In genomic region chr7:27245124-27245797, GRCh38 we compare ENCODE assay signal across 12 cellular contexts. TPM values are rescaled to one million over a fixed set of nuclear protein-coding genes. Genes with fewer than 3 reads are reported as not detected.
A peak's percentile ranks its signal among the peaks of the same experiment; 100 is the strongest.
DNase-seq lines count a peak whose midpoint lies in the region; ATAC-seq and TF ChIP-seq lines count a peak whose summit lies in the region.
"Had no signal": no experiment of that assay in that cellular context is flagged by ENCODE, and none has a peak within 500 bp of the region (broad histone marks: within the 10 kb centered on the region; RNA-seq: fewer than 3 reads in every experiment).

No MANE protein-coding gene starts in this region.

- no peak overlapping the region for H3K9ac ChIP-seq in endodermal cell (ENCODE audit: extremely low read depth, low read length, poor library complexity, severe bottlenecking)

- H3K4me1 Mint-ChIP-seq in activated T-cell treated with anti-CD3 and anti-CD28 coated beads, Interleukin-2, amount 50 U/mL, for 72 hours (ENCODE audit: low read depth): peaks cover 14% of the 10 kb centered on the region
- H3K4me1 Mint-ChIP-seq in endodermal cell: peaks cover 48% of the 10 kb centered on the region
- H3K4me1 Mint-ChIP-seq in naive B cell: peaks cover 31 to 35% (median 33%) of the 10 kb centered on the region in 3 donors

- H3K36me3 Mint-ChIP-seq in activated T-cell treated with anti-CD3 and anti-CD28 coated beads, Interleukin-2, amount 50 U/mL, for 72 hours (ENCODE audit: insufficient read depth in 2 of 2): peaks cover 0 to 3% of the 10 kb centered on the region in 2 donors
- H3K36me3 Mint-ChIP-seq in endodermal cell (ENCODE audit: low read depth) (peaks cover 13% of the 10 kb centered on the region), naive B cell (peaks cover 0 to 4% of the 10 kb centered on the region in 2 donors)

- TF ChIP-seq POLR2A in transverse colon (IDR thresholded peaks at IDR 0.05): peak; percentile 47

- peaks cover 84% of the 10 kb centered on the region for H3K27me3 Mint-ChIP-seq in activated T-cell treated with anti-CD3 and anti-CD28 coated beads, Interleukin-2, amount 50 U/mL, for 72 hours (ENCODE audit: low read depth)
- peaks cover 99% of the 10 kb centered on the region for H3K27me3 Mint-ChIP-seq in endodermal cell (ENCODE audit: insufficient read depth)
- peaks cover 62 to 97% (median 85%) of the 10 kb centered on the region in 3 donors for H3K27me3 Mint-ChIP-seq in naive B cell

- H3K27me3 ChIP-seq in endodermal cell (ENCODE audit: control insufficient read depth, insufficient read depth, low read length, poor library complexity, severe bottlenecking) (peaks cover 100% of the 10 kb centered on the region), transverse colon (peaks cover 100% of the 10 kb centered on the region)

- H3K9me3 Mint-ChIP-seq in activated T-cell treated with anti-CD3 and anti-CD28 coated beads, Interleukin-2, amount 50 U/mL, for 72 hours: no peaks in the 10 kb centered on the region
- H3K9me3 Mint-ChIP-seq in endodermal cell (no peaks in the 10 kb centered on the region), naive B cell (peaks cover 0 to 29% (median 11%) of the 10 kb centered on the region in 7 donors)
- H3K9me3 Mint-ChIP-seq: central memory CD8-positive, alpha-beta T cell had no signal

- TF ChIP-seq CTCF in endodermal cell (conservative IDR thresholded peaks at IDR 0.05) (no peak), transverse colon (IDR thresholded peaks at IDR 0.05) (no peak)

- no peak for DNase-seq in activated T-cell treated with anti-CD3 and anti-CD28 coated beads, Interleukin-2, amount 50 U/mL, for 72 hours
- DNase-seq in activated T-cell treated with anti-CD3 and anti-CD28 coated beads, Interleukin-2, amount 50 U/mL, for 1 hour: no peak
- no peak for DNase-seq in endodermal cell
- no peak for DNase-seq in naive B cell
- no peak for DNase-seq in transverse colon
- no peak for DNase-seq in T1000 (lab: John Stamatoyannopoulos, UW)
- no peak for DNase-seq in NCI-H774 (lab: John Stamatoyannopoulos, UW)
- no peak for DNase-seq in ecto neural progenitor cell (ENCODE audit: low spot score)
- DNase-seq: activated naive CD4-positive, alpha-beta T cell treated with anti-CD3 and anti-CD28 coated beads, Interleukin-2, amount 50 U/mL, for 16 hours; esophagus squamous epithelium had no signal

- peak overlapping the region; percentile 12 to 29 for H3K4me3 Mint-ChIP-seq in activated T-cell treated with anti-CD3 and anti-CD28 coated beads, Interleukin-2, amount 50 U/mL, for 72 hours
- H3K4me3 Mint-ChIP-seq in endodermal cell (peak overlapping the region; percentile 75), naive B cell (peak overlapping the region in 6 of 8 donors; percentile 3 to 74 (median 44))
- H3K4me3 Mint-ChIP-seq: central memory CD8-positive, alpha-beta T cell had no signal

- H3K4me1 ChIP-seq in endodermal cell (ENCODE audit: control insufficient read depth, insufficient read depth, low read length) (peaks cover 5% of the 10 kb centered on the region), transverse colon (peaks cover 19 to 41% (median 37%) of the 10 kb centered on the region in 4 donors)

- no peaks in the 10 kb centered on the region for H3K36me3 ChIP-seq in endodermal cell (ENCODE audit: control insufficient read depth, insufficient read depth, low read length)
- no peaks in the 10 kb centered on the region for H3K36me3 ChIP-seq in transverse colon
- H3K36me3 ChIP-seq: esophagus squamous epithelium had no signal

- no peak for TF ChIP-seq EP300 in transverse colon (IDR thresholded peaks at IDR 0.05; ENCODE audit: low read depth)

- WGBS in endodermal cell (ENCODE audit: insufficient coverage in 1 of 2, insufficient read length in 1 of 2), 2 experiments: 23 to 27% methylated on average over 17 to 37 of the region's 37 CpGs
- WGBS in transverse colon (ENCODE audit: low coverage in 1 of 2), 2 donors: 40% methylated on average over 36 of the region's 37 CpGs; no CpG with 5 or more reads in 1 of the 2 donors

- no peak for ATAC-seq in activated T-cell treated with anti-CD3 and anti-CD28 coated beads, Interleukin-2, amount 50 U/mL, for 72 hours (replicated peaks in 1 of 2)
- no peak for ATAC-seq in naive B cell (ENCODE audit: low read depth in 2 of 2)

- no peak overlapping the region for H3K27ac Mint-ChIP-seq in activated T-cell treated with anti-CD3 and anti-CD28 coated beads, Interleukin-2, amount 50 U/mL, for 72 hours
- no peak overlapping the region for H3K27ac Mint-ChIP-seq in endodermal cell
- peak overlapping the region in 2 of 6 donors; percentile 66 to 95 for H3K27ac Mint-ChIP-seq in naive B cell

- no peak overlapping the region for H3K4me3 ChIP-seq in endodermal cell (ENCODE audit: low read length)
- H3K4me3 ChIP-seq in transverse colon: peak overlapping the region in 2 of 4 donors; percentile 17 to 39

- intact Hi-C loops in transverse colon (cut with DNase I; ENCODE audit: low total_unique reads): no loop called here

- H3K27ac ChIP-seq in endodermal cell (ENCODE audit: low read depth, low read length) (no peak overlapping the region), transverse colon (no peak overlapping the region)
- H3K27ac ChIP-seq: esophagus squamous epithelium had no signal

- in situ Hi-C loops in transverse colon (cut with MboI; ENCODE audit: low pct_ligation_motif_present in 1 of 4, low pct_unique_long_range_greater_than_20kb in 1 of 4, low sequenced_read_pairs in 3 of 4): no loop called here

- no peaks in the 10 kb centered on the region for H3K9me3 ChIP-seq in endodermal cell (ENCODE audit: control insufficient read depth, low read length)
- no peaks in the 10 kb centered on the region for H3K9me3 ChIP-seq in transverse colon
- H3K9me3 ChIP-seq: esophagus squamous epithelium had no signal

RNA-seq across cellular contexts. Expression of gene EVX1, which starts 2.7 kb away (rescaled TPM):
- under 1 TPM in 1 of 2 donors, not detected in 1; 0.07 TPM for total RNA-seq in activated T-cell treated with anti-CD3 and anti-CD28 coated beads, Interleukin-2, amount 50 U/mL, for 72 hours
- 10 to 100 TPM in 1 of 2 donors, 1 to 10 TPM in 1; 4.9 to 10.7 TPM for total RNA-seq in endodermal cell
- polyA plus RNA-seq in endodermal cell (2013, experiment 1 of 2): 1.7 TPM
- polyA plus RNA-seq in endodermal cell (2013, experiment 2 of 2): 1.3 TPM
- not detected for polyA plus RNA-seq in naive B cell (ENCODE audit: low read depth in 6 of 6)
- 10 to 100 TPM in 1 of 4 donors, 1 to 10 TPM in 2, not detected in 1; 1.4 to 17.2 (median 3.4) TPM for total RNA-seq in transverse colon
- total RNA-seq: esophagus squamous epithelium, mucosa of gallbladder had no signal

RNA-seq across cellular contexts. Expression of gene HOXA13, which starts 45.4 kb away (rescaled TPM):
- total RNA-seq in activated T-cell treated with anti-CD3 and anti-CD28 coated beads, Interleukin-2, amount 50 U/mL, for 72 hours: not detected
- not detected for total RNA-seq in endodermal cell
- 0.53 TPM for polyA plus RNA-seq in endodermal cell (2013, experiment 1 of 2)
- 0.29 TPM for polyA plus RNA-seq in endodermal cell (2013, experiment 2 of 2)
- not detected for polyA plus RNA-seq in naive B cell (ENCODE audit: low read depth in 6 of 6)
- total RNA-seq in transverse colon: 10 to 100 TPM; 22.5 to 69.9 (median 38.7) TPM
- total RNA-seq: esophagus squamous epithelium had no signal

Comparison
In these comparisons a context has a peak if more than half of its experiments do, and no peak if none do; other contexts are left out.
1. H3K4me3 Mint-ChIP-seq: peak in every context shown above with its lines; median percentile 75 in endodermal cell; 44 in naive B cell; 20 in activated T-cell treated with anti-CD3 and anti-CD28 coated beads, Interleukin-2, amount 50 U/mL, for 72 hours.
2. RNA of gene HOXA13, which starts 45.4 kb away (total RNA-seq): 22.5 to 69.9 TPM in transverse colon; not detected in activated T-cell treated with anti-CD3 and anti-CD28 coated beads, Interleukin-2, amount 50 U/mL, for 72 hours and not detected in endodermal cell; every median in the first group is over 10 times any median in the second.